In genomic region chr7:102983602-102984001, GRCh38 we compare ENCODE assay signal across 1 cellular context.
TF ChIP-seq lines count a peak whose summit lies in the region.

No MANE protein-coding gene starts in this region.

TF ChIP-seq in K562, 482 proteins besides CTCF, POLR2A, EP300 and RAD21 (continued from another document and continues in another):
- TF ChIP-seq, protein P1, sequence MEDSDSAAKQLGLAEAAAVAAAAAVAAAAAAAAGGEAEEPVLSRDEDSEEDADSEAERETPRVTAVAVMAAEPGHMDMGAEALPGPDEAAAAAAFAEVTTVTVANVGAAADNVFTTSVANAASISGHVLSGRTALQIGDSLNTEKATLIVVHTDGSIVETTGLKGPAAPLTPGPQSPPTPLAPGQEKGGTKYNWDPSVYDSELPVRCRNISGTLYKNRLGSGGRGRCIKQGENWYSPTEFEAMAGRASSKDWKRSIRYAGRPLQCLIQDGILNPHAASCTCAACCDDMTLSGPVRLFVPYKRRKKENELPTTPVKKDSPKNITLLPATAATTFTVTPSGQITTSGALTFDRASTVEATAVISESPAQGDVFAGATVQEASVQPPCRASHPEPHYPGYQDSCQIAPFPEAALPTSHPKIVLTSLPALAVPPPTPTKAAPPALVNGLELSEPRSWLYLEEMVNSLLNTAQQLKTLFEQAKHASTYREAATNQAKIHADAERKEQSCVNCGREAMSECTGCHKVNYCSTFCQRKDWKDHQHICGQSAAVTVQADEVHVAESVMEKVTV (CRISPR knock-in tag; IDR thresholded peaks at IDR 0.05) = no peak
- peak; percentile 79 for TF ChIP-seq MTA2 (IDR thresholded peaks at IDR 0.05; ENCODE audit: low read depth)
- no peak for TF ChIP-seq DLX4 (CRISPR knock-in tag; IDR thresholded peaks at IDR 0.05)
- peak; percentile 38; the same call in 1 of the 2 replicates for TF ChIP-seq GATAD2A (IDR thresholded peaks at IDR 0.05)
- TF ChIP-seq, protein P2, sequence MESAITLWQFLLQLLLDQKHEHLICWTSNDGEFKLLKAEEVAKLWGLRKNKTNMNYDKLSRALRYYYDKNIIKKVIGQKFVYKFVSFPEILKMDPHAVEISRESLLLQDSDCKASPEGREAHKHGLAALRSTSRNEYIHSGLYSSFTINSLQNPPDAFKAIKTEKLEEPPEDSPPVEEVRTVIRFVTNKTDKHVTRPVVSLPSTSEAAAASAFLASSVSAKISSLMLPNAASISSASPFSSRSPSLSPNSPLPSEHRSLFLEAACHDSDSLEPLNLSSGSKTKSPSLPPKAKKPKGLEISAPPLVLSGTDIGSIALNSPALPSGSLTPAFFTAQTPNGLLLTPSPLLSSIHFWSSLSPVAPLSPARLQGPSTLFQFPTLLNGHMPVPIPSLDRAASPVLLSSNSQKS (CRISPR knock-in tag; IDR thresholded peaks at IDR 0.05) = no peak
- TF ChIP-seq BHLHE40 (IDR thresholded peaks at IDR 0.05; ENCODE audit: low read length) = peak; percentile 74
- no peak for TF ChIP-seq ZNF224 (CRISPR knock-in tag; IDR thresholded peaks at IDR 0.05)
- TF ChIP-seq IRF2 (CRISPR knock-in tag; IDR thresholded peaks at IDR 0.05) = no peak
- peak; percentile 20 for TF ChIP-seq MEIS2 (IDR thresholded peaks at IDR 0.05; ENCODE audit: partially characterized antibody)
- no peak for TF ChIP-seq JUNB (CRISPR knock-in tag; conservative IDR thresholded peaks at IDR 0.05)
- TF ChIP-seq ZHX1 (conservative IDR thresholded peaks at IDR 0.05; ENCODE audit: low read length) = no peak
- 0 out of 2 replicates have a peak, but pooled peaks have one; percentile 37 for TF ChIP-seq ZKSCAN8 (CRISPR knock-in tag; IDR thresholded peaks at IDR 0.05)
- TF ChIP-seq MYNN (IDR thresholded peaks at IDR 0.05) = 0 out of 2 replicates have a peak, but pooled peaks have one; percentile 48
- TF ChIP-seq MYNN (CRISPR knock-in tag; IDR thresholded peaks at IDR 0.05) = no peak
- no peak for TF ChIP-seq NONO (IDR thresholded peaks at IDR 0.05; ENCODE audit: low read depth in 2 of 2, low read length in 1 of 2)
- TF ChIP-seq TAF7 (tag; IDR thresholded peaks at IDR 0.05) = no peak
- no peak for TF ChIP-seq ZNF707 (CRISPR knock-in tag; conservative IDR thresholded peaks at IDR 0.05)
- TF ChIP-seq YBX1 (IDR thresholded peaks at IDR 0.05) = no peak
- TF ChIP-seq ZNF140 (CRISPR knock-in tag; IDR thresholded peaks at IDR 0.05) = no peak
- TF ChIP-seq, protein P3, sequence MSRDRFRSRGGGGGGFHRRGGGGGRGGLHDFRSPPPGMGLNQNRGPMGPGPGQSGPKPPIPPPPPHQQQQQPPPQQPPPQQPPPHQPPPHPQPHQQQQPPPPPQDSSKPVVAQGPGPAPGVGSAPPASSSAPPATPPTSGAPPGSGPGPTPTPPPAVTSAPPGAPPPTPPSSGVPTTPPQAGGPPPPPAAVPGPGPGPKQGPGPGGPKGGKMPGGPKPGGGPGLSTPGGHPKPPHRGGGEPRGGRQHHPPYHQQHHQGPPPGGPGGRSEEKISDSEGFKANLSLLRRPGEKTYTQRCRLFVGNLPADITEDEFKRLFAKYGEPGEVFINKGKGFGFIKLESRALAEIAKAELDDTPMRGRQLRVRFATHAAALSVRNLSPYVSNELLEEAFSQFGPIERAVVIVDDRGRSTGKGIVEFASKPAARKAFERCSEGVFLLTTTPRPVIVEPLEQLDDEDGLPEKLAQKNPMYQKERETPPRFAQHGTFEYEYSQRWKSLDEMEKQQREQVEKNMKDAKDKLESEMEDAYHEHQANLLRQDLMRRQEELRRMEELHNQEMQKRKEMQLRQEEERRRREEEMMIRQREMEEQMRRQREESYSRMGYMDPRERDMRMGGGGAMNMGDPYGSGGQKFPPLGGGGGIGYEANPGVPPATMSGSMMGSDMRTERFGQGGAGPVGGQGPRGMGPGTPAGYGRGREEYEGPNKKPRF (IDR thresholded peaks at IDR 0.05; ENCODE audit: low read depth, low read length) = no peak
- peak; percentile 89 for TF ChIP-seq HDAC3 (IDR thresholded peaks at IDR 0.05; ENCODE audit: borderline replicate concordance, partially characterized antibody)
- TF ChIP-seq JUN (IDR thresholded peaks at IDR 0.05; ENCODE audit: borderline replicate concordance, low read depth, low read length) = no peak
- TF ChIP-seq JUN (CRISPR knock-in tag; IDR thresholded peaks at IDR 0.05; ENCODE audit: borderline replicate concordance) = no peak
- no peak for TF ChIP-seq CGGBP1 (CRISPR knock-in tag; IDR thresholded peaks at IDR 0.05)
- TF ChIP-seq ZC3H4 (CRISPR knock-in tag; IDR thresholded peaks at IDR 0.05; ENCODE audit: borderline replicate concordance) = no peak
- TF ChIP-seq ZFP36 (IDR thresholded peaks at IDR 0.05; ENCODE audit: low read depth, low read length, partially characterized antibody) = no peak
- no peak for TF ChIP-seq ZNF780A (CRISPR knock-in tag; IDR thresholded peaks at IDR 0.05)
- TF ChIP-seq ZNF561 (CRISPR knock-in tag; conservative IDR thresholded peaks at IDR 0.05) = no peak
- no peak for TF ChIP-seq ZFP30 (CRISPR knock-in tag; IDR thresholded peaks at IDR 0.05; ENCODE audit: borderline replicate concordance)
- TF ChIP-seq MAFK (IDR thresholded peaks at IDR 0.05; ENCODE audit: low read length) = no peak
- TF ChIP-seq ZNF57 (CRISPR knock-in tag; IDR thresholded peaks at IDR 0.05) = no peak
- TF ChIP-seq CREB3 (tag; conservative IDR thresholded peaks at IDR 0.05; ENCODE audit: low read depth) = 0 out of 2 replicates have a peak, but pooled peaks have one; percentile 63
- no peak for TF ChIP-seq LCOR (CRISPR knock-in tag; IDR thresholded peaks at IDR 0.05)
- TF ChIP-seq THRAP3 (IDR thresholded peaks at IDR 0.05; ENCODE audit: borderline replicate concordance) = no peak
- TF ChIP-seq ESRRA (IDR thresholded peaks at IDR 0.05; ENCODE audit: borderline replicate concordance, low read depth) = peak; percentile 68; the same call in 1 of the 2 replicates
- TF ChIP-seq ETV6 (IDR thresholded peaks at IDR 0.05; ENCODE audit: borderline replicate concordance in 1 of 2, low read depth in 2 of 2, low read length in 1 of 2) = no peak
- no peak for TF ChIP-seq ETV6 (CRISPR knock-in tag; IDR thresholded peaks at IDR 0.05; ENCODE audit: borderline replicate concordance)
- peak; percentile 25; the same call in 1 of the 2 replicates for TF ChIP-seq GABPA (tag; conservative IDR thresholded peaks at IDR 0.05; ENCODE audit: low read depth)
- TF ChIP-seq NCOA2 (IDR thresholded peaks at IDR 0.05; ENCODE audit: partially characterized antibody in 2 of 2) = no peak
- TF ChIP-seq SRSF7 (optimal IDR thresholded peaks at IDR 0.05; ENCODE audit: low read depth, low read length) = no peak
- TF ChIP-seq PHB (CRISPR knock-in tag; IDR thresholded peaks at IDR 0.05) = no peak
- TF ChIP-seq DIDO1 (tag; IDR thresholded peaks at IDR 0.05; ENCODE audit: low read depth) = no peak
- no peak for TF ChIP-seq ZNF23 (CRISPR knock-in tag; IDR thresholded peaks at IDR 0.05)
- peak; percentile 80 for TF ChIP-seq FOSL1 (tag; conservative IDR thresholded peaks at IDR 0.05)
- 0 out of 2 replicates have a peak, but pooled peaks have one; percentile 20 for TF ChIP-seq PHF21A (IDR thresholded peaks at IDR 0.05; ENCODE audit: borderline replicate concordance, low read depth)
- no peak for TF ChIP-seq TBP (optimal IDR thresholded peaks at IDR 0.05; ENCODE audit: low read depth, low read length)
- TF ChIP-seq STAT5A (IDR thresholded peaks at IDR 0.05; ENCODE audit: borderline replicate concordance, low read length) = peak; percentile 73
- no peak for TF ChIP-seq MAX (CRISPR knock-in tag; IDR thresholded peaks at IDR 0.05)
- TF ChIP-seq TEAD1 (CRISPR knock-in tag; IDR thresholded peaks at IDR 0.05) = peak in 1 of 2 experiments; percentile 86; a peak in 1 of 4 replicates
- no peak for TF ChIP-seq HOXB6 (CRISPR knock-in tag; IDR thresholded peaks at IDR 0.05; ENCODE audit: borderline replicate concordance)
- no peak for TF ChIP-seq CHD4 (IDR thresholded peaks at IDR 0.05; ENCODE audit: insufficient read depth, insufficient replicate concordance, low read depth, low read length, poor library complexity, severe bottlenecking)
- peak; percentile 100 for TF ChIP-seq KDM1A (IDR thresholded peaks at IDR 0.05)
- no peak for TF ChIP-seq TAF15 (IDR thresholded peaks at IDR 0.05; ENCODE audit: low read depth, low read length)
- TF ChIP-seq RBM14 (IDR thresholded peaks at IDR 0.05; ENCODE audit: borderline replicate concordance, insufficient read depth, low read depth, low read length) = no peak
- TF ChIP-seq, protein P4, sequence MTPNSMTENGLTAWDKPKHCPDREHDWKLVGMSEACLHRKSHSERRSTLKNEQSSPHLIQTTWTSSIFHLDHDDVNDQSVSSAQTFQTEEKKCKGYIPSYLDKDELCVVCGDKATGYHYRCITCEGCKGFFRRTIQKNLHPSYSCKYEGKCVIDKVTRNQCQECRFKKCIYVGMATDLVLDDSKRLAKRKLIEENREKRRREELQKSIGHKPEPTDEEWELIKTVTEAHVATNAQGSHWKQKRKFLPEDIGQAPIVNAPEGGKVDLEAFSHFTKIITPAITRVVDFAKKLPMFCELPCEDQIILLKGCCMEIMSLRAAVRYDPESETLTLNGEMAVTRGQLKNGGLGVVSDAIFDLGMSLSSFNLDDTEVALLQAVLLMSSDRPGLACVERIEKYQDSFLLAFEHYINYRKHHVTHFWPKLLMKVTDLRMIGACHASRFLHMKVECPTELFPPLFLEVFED (CRISPR knock-in tag; conservative IDR thresholded peaks at IDR 0.05) = no peak
- TF ChIP-seq MCM2 (IDR thresholded peaks at IDR 0.05; ENCODE audit: low read depth) = no peak
- TF ChIP-seq POLR3G (IDR thresholded peaks at IDR 0.05; ENCODE audit: extremely low read depth, insufficient read length, insufficient replicate concordance) = no peak
- TF ChIP-seq HDAC1 (IDR thresholded peaks at IDR 0.05) = peak; percentile 47 to 99; a peak in 2 of 4 replicates
- peak; percentile 89 for TF ChIP-seq ZNF766 (CRISPR knock-in tag; conservative IDR thresholded peaks at IDR 0.05)
- TF ChIP-seq PURB (CRISPR knock-in tag; IDR thresholded peaks at IDR 0.05; ENCODE audit: low read depth) = no peak
- TF ChIP-seq, protein P5, sequence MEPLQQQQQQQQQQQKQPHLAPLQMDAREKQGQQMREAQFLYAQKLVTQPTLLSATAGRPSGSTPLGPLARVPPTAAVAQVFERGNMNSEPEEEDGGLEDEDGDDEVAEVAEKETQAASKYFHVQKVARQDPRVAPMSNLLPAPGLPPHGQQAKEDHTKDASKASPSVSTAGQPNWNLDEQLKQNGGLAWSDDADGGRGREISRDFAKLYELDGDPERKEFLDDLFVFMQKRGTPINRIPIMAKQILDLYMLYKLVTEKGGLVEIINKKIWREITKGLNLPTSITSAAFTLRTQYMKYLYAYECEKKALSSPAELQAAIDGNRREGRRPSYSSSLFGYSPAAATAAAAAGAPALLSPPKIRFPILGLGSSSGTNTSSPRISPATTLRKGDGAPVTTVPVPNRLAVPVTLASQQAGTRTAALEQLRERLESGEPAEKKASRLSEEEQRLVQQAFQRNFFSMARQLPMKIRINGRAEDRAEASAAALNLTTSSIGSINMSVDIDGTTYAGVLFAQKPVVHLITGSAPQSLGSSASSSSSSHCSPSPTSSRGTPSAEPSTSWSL (CRISPR knock-in tag; IDR thresholded peaks at IDR 0.05; ENCODE audit: borderline replicate concordance) = no peak
- no peak for TF ChIP-seq MXI1 (IDR thresholded peaks at IDR 0.05; ENCODE audit: low read depth, low read length)
- TF ChIP-seq ZNF277 (CRISPR knock-in tag; IDR thresholded peaks at IDR 0.05; ENCODE audit: borderline replicate concordance) = no peak
- no peak for TF ChIP-seq WHSC1 (IDR thresholded peaks at IDR 0.05; ENCODE audit: low read length)
